In the genomic region with DNA sequence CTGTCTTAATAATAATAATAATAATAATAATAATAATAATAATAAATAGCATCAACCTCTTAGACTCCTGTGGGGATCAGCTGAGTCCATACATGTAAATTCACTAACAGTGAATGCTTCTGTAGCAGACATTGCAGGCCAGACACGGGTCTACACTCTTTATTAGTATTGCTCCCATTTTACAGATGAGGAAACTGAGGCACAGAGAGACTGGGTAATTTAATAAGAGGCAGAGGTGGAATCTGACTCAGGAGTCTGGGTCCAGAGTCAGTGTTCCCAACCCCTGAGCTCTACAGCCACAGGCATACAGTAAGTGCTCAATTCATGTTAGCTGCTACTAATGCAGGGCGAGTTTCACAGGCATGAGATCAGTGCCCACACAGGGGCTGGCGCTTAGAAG, we compare ENCODE assay signal across 29 cellular contexts.
"Had no signal": no experiment of that assay in that cellular context is flagged by ENCODE, and none has a peak within 500 bp of the region (broad histone marks: within the 10 kb centered on the region; RNA-seq: fewer than 3 reads in every experiment).

No MANE protein-coding gene starts in this region.

- H3K27ac ChIP-seq: body of pancreas, WERI-Rb-1 had no signal

- DNase-seq: activated B cell treated with CpG ODN at 0.5 μM for 24 hours; activated CD4-positive, alpha-beta T cell treated with anti-CD3 and anti-CD28 coated beads for 48 hours; activated CD4-positive, alpha-beta T cell treated with anti-CD3 and anti-CD28 coated beads, Interleukin-2, amount 50 U/mL, for 1 hour; activated CD4-positive, alpha-beta T cell treated with anti-CD3 and anti-CD28 coated beads, Interleukin-2, amount 50 U/mL, for 48 hours; activated CD8-positive, alpha-beta memory T cell treated with anti-CD3 and anti-CD28 coated beads for 24 hours; activated CD8-positive, alpha-beta T cell treated with anti-CD3 and anti-CD28 coated beads for 36 hours; activated effector memory CD4-positive, alpha-beta T cell treated with Interleukin-2 at 50 U/mL for 16 hours; activated gamma-delta T cell treated with Interleukin-2 at 50 U/mL for 16 hours; activated naive CD4-positive, alpha-beta T cell treated with anti-CD3 and anti-CD28 coated beads, Interleukin-2, amount 50 U/mL, for 16 hours; activated naive CD4-positive, alpha-beta T cell treated with Interleukin-2 at 50 U/mL for 16 hours; activated T-cell treated with anti-CD3 and anti-CD28 coated beads, Interleukin-2, amount 50 U/mL, for 4 hours; amniotic stem cell; anterior cingulate cortex; caudate nucleus; cortex of kidney; dermis blood vessel endothelial cell; effector memory CD4-positive, alpha-beta T cell; endodermal cell; foreskin fibroblast; head of caudate nucleus; T-helper 1 cell; T-helper 17 cell; T1000; WERI-Rb-1 had no signal

- H3K36me3 ChIP-seq: WERI-Rb-1 had no signal

- H3K27me3 ChIP-seq: body of pancreas had no signal

- H3K4me3 ChIP-seq: body of pancreas had no signal

- FAIRE-seq: colon, frontal cortex had no signal

- H3K9me3 ChIP-seq: body of pancreas had no signal

- ATAC-seq: activated CD4-positive, CD25-positive, alpha-beta regulatory T cell treated with anti-CD3 and anti-CD28 coated beads, Interleukin-2, amount 50 U/mL, for 24 hours; activated CD8-positive, alpha-beta T cell treated with anti-CD3 and anti-CD28 coated beads for 36 hours; activated T-cell treated with anti-CD3 and anti-CD28 coated beads, Interleukin-2, amount 50 U/mL, for 4 hours; activated T-helper 17 cell treated with anti-CD3 and anti-CD28 coated beads, Interleukin-2, amount 50 U/mL, for 72 hours; body of pancreas; T-helper 17 cell had no signal
